ENCODE assay signal across 11 cellular contexts in genomic region chr5:117982691-117983090, GRCh38.
DNase-seq lines count a peak whose midpoint lies in the region; ATAC-seq and TF ChIP-seq lines count a peak whose summit lies in the region.
"Had no signal": no experiment of that assay in that cellular context is flagged by ENCODE, and none has a peak within 500 bp of the region (broad histone marks: within the 10 kb centered on the region; RNA-seq: fewer than 3 reads in every experiment).

No MANE protein-coding gene starts in this region.

- H3K27ac ChIP-seq in hepatocyte, result no peak overlapping the region
- no peak overlapping the region for H3K27ac ChIP-seq in CD4-positive, alpha-beta memory T cell (ENCODE audit: low read depth, low read length)

- no peaks in the 10 kb centered on the region for H4K20me1 ChIP-seq in hepatocyte (ENCODE audit: insufficient read depth, poor library complexity, severe bottlenecking)

- H3K27me3 Mint-ChIP-seq in MCF 10A (ENCODE audit: insufficient read depth, unreplicated experiment), result no peaks in the 10 kb centered on the region
- H3K27me3 Mint-ChIP-seq in CD4-positive, alpha-beta memory T cell, result no peaks in the 10 kb centered on the region

- H3K4me3 ChIP-seq in hepatocyte, result no peak overlapping the region
- H3K4me3 ChIP-seq in CD4-positive, alpha-beta memory T cell (ENCODE audit: low read length in 2 of 2), result no peak overlapping the region
- H3K4me3 ChIP-seq: HAP-1 had no signal

- H3K4me1 ChIP-seq in hepatocyte (ENCODE audit: insufficient read depth), result no peaks in the 10 kb centered on the region
- no peaks in the 10 kb centered on the region for H3K4me1 ChIP-seq in CD4-positive, alpha-beta memory T cell (ENCODE audit: insufficient read depth, low read length)
- H3K4me1 ChIP-seq: HAP-1 had no signal

- ATAC-seq in HG03039 (IDR thresholded peaks at IDR 0.05; ENCODE audit: unreplicated experiment), result no peak

- DNase-seq in HT-29 (ENCODE audit: low spot score) (peak; percentile 2), MCF 10A (ENCODE audit: unreplicated experiment) (peak; percentile 10), hepatocyte (ENCODE audit: low spot score) (peak; percentile 5), GDM1 (lab: John Stamatoyannopoulos, UW) (no peak), GM03348 (ENCODE audit: low spot score) (no peak)
- no peak for DNase-seq in CD4-positive, alpha-beta memory T cell
- DNase-seq: NCI-H1436 treated with DMSO at 0.1 percent for 48 hours, NCI-H2081 treated with DMSO at 0.1 percent for 48 hours, NCI-H524 had no signal

- H3K9me3 ChIP-seq in hepatocyte (ENCODE audit: low read depth), result no peaks in the 10 kb centered on the region
- H3K9me3 ChIP-seq in CD4-positive, alpha-beta memory T cell (ENCODE audit: control insufficient read depth in 1 of 2, low read length in 2 of 2), result no peaks in the 10 kb centered on the region
- H3K9me3 ChIP-seq: HAP-1 had no signal

- no peaks in the 10 kb centered on the region for H3K27me3 ChIP-seq in hepatocyte
- no peaks in the 10 kb centered on the region for H3K27me3 ChIP-seq in CD4-positive, alpha-beta memory T cell (ENCODE audit: insufficient read depth, low read length)

- no peak overlapping the region for H3K27ac Mint-ChIP-seq in MCF 10A (ENCODE audit: low read depth, unreplicated experiment)
- no peak overlapping the region for H3K27ac Mint-ChIP-seq in CD4-positive, alpha-beta memory T cell

- no peaks in the 10 kb centered on the region for H3K9me3 Mint-ChIP-seq in MCF 10A (ENCODE audit: unreplicated experiment)
- peaks cover 0 to 9% (median 2%) of the 10 kb centered on the region in 8 donors for H3K9me3 Mint-ChIP-seq in CD4-positive, alpha-beta memory T cell

- no peaks in the 10 kb centered on the region for H3K79me2 ChIP-seq in hepatocyte

- H3K4me3 Mint-ChIP-seq in MCF 10A (ENCODE audit: unreplicated experiment), result no peak overlapping the region
- no peak overlapping the region for H3K4me3 Mint-ChIP-seq in CD4-positive, alpha-beta memory T cell

- no peaks in the 10 kb centered on the region for H3K36me3 Mint-ChIP-seq in MCF 10A (ENCODE audit: insufficient read depth, unreplicated experiment)
- H3K36me3 Mint-ChIP-seq in CD4-positive, alpha-beta memory T cell, result no peaks in the 10 kb centered on the region

- no peak overlapping the region for H3K4me2 ChIP-seq in hepatocyte

- POLR2A ChIA-PET in MCF 10A (lab: Yijun Ruan, JAX), result interaction anchor here (0.7 kb wide), 3 partner anchors 9 to 809 kb away, joined by 3 read pairs; no protein-coding TSS in a partner anchor
- POLR2A ChIA-PET in CD4-positive, alpha-beta memory T cell (lab: Charles Lee; ENCODE audit: partially characterized antibody), result no interaction called here

- H2AFZ ChIP-seq in hepatocyte, result no peak overlapping the region

- H3K4me1 Mint-ChIP-seq in MCF 10A (ENCODE audit: insufficient read depth, unreplicated experiment), result no peaks in the 10 kb centered on the region
- H3K4me1 Mint-ChIP-seq in CD4-positive, alpha-beta memory T cell, result no peaks in the 10 kb centered on the region

- TF ChIP-seq CTCF in MCF 10A (IDR thresholded peaks at IDR 0.05; ENCODE audit: unreplicated experiment), result no peak
- no peak for TF ChIP-seq CTCF in hepatocyte (IDR thresholded peaks at IDR 0.05; ENCODE audit: poor library complexity)

- BruUV-seq in MCF 10A (replicated peaks; lab: Mats Ljungman, UMichigan), result no TSS peak

- no peaks in the 10 kb centered on the region for H3K9me2 ChIP-seq in hepatocyte (replicated peaks; ENCODE audit: insufficient read depth)

- WGBS in hepatocyte (ENCODE audit: low lambda C conversion rate, missing lambda C conversion rate), result 59% methylated on average over 2 of the region's 2 CpGs

- H3K36me3 ChIP-seq in hepatocyte (replicated peaks; ENCODE audit: insufficient read depth, low read depth), result no peaks in the 10 kb centered on the region
- H3K36me3 ChIP-seq in CD4-positive, alpha-beta memory T cell (ENCODE audit: insufficient read depth, low read length), result no peaks in the 10 kb centered on the region
- H3K36me3 ChIP-seq: HAP-1 had no signal

- intact Hi-C loops in MCF 10A (cut with micrococcal nuclease), result no loop called here
- intact Hi-C loops in CD4-positive, alpha-beta memory T cell (cut with micrococcal nuclease), result no loop called here

- CTCF ChIA-PET in MCF 10A (lab: Yijun Ruan, JAX), result interaction anchor here (0.6 kb wide), 1 partner anchor 242 kb away, joined by 3 read pairs; no protein-coding TSS in a partner anchor
- CTCF ChIA-PET in CD4-positive, alpha-beta memory T cell (lab: Charles Lee; ENCODE audit: partially characterized antibody), result no interaction called here

Comparison
In these comparisons a context has a peak if more than half of its experiments do, and no peak if none do; other contexts are left out.
1. DNase-seq: peak in HT-29 (single experiment), MCF 10A (single experiment) and hepatocyte (single experiment); none in GDM1 (single experiment), CD4-positive, alpha-beta memory T cell (0 of 5) and GM03348 (single experiment).